27 cellular contexts compared by ENCODE assay signal in the genomic region with DNA sequence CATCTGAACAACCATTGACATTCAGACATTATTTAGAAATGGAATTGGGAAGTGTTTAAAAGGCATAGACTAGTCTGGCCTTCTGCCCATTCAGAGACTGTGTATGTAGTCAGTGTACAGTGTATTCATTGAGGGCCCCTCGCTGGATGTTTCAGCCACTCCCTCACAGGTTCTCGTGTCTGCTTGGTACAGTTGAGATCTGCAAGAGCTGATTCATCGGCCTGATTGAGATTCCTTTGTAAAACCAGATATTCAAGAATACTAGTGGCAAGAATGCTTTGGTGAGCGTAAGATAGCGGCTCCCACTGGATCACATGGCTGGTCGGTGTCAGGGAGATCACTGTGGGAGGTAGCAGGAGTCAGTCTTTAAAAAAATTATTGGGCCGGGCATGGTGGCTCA.
DNase-seq lines count a peak whose midpoint lies in the region; ATAC-seq and TF ChIP-seq lines count a peak whose summit lies in the region.
"Had no signal": no experiment of that assay in that cellular context is flagged by ENCODE, and none has a peak within 500 bp of the region (broad histone marks: within the 10 kb centered on the region; RNA-seq: fewer than 3 reads in every experiment).

No MANE protein-coding gene starts in this region.

- no peak overlapping the region for H3K4me3 ChIP-seq in AG04450 (ENCODE audit: low read depth, low read length)
- H3K4me3 ChIP-seq in SJSA1, result no peak overlapping the region
- no peak overlapping the region for H3K4me3 ChIP-seq in endodermal cell (ENCODE audit: low read length)
- H3K4me3 ChIP-seq: dorsolateral prefrontal cortex, gastroesophageal sphincter, psoas muscle, upper lobe of left lung had no signal

- H3K27ac ChIP-seq in AG04450 (ENCODE audit: low read depth, low read length) (no peak overlapping the region), SJSA1 (peak overlapping the region; percentile 46), endodermal cell (ENCODE audit: low read depth, low read length) (no peak overlapping the region), caudate nucleus (ENCODE audit: low read depth, low read length) (no peak overlapping the region)
- H3K27ac ChIP-seq: dorsolateral prefrontal cortex, gastroesophageal sphincter, psoas muscle, upper lobe of left lung had no signal

- H3K27me3 Mint-ChIP-seq in endodermal cell (ENCODE audit: insufficient read depth) (no peaks in the 10 kb centered on the region), HFFc6 (ENCODE audit: insufficient read depth) (no peaks in the 10 kb centered on the region; the same call in none of the 2 replicates), T-helper 17 cell (no peaks in the 10 kb centered on the region)
- H3K27me3 Mint-ChIP-seq: activated CD4-positive, alpha-beta T cell treated with anti-CD3 and anti-CD28 coated beads, Interleukin-2, amount 10 ng/mL, durations not matched to agents 7 days and 5 days; stimulated activated naive CD8-positive, alpha-beta T cell treated with anti-CD3 and anti-CD28 coated beads, Interleukin-15, Interleukin-2, amounts not matched to agents 100 ng/mL and 50 ng/mL, for 24 hours; T-cell had no signal

- no peak overlapping the region for H3K9ac ChIP-seq in endodermal cell (ENCODE audit: extremely low read depth, low read length, poor library complexity, severe bottlenecking)

- peaks cover 40% of the 10 kb centered on the region for H3K4me1 ChIP-seq in SJSA1 (replicated peaks)
- H3K4me1 ChIP-seq in endodermal cell (ENCODE audit: control insufficient read depth, insufficient read depth, low read length), result peaks cover 25% of the 10 kb centered on the region

- peak overlapping the region; percentile 62 for H3K27ac Mint-ChIP-seq in endodermal cell
- no peak overlapping the region for H3K27ac Mint-ChIP-seq in HFFc6
- H3K27ac Mint-ChIP-seq in T-helper 17 cell, result no peak overlapping the region
- H3K27ac Mint-ChIP-seq: activated CD4-positive, alpha-beta T cell treated with anti-CD3 and anti-CD28 coated beads, Interleukin-2, amount 10 ng/mL, durations not matched to agents 7 days and 5 days; activated T-helper 2 cell treated with anti-CD3 and anti-CD28 coated beads, Interferon-gamma antibody, Interleukin-2, Interleukin-4, amounts not matched to agents 10 μg/mL and 5 μg/mL and 100 μg/mL, durations not matched to agents 14 hours and 24 hours and 36 hours; IgD-negative memory B cell; nephron; stimulated activated naive CD8-positive, alpha-beta T cell treated with anti-CD3 and anti-CD28 coated beads, Interleukin-15, Interleukin-2, amounts not matched to agents 100 ng/mL and 50 ng/mL, for 24 hours; T-cell had no signal

- H3K9me3 Mint-ChIP-seq in endodermal cell (no peaks in the 10 kb centered on the region), HFFc6 (no peaks in the 10 kb centered on the region)
- H3K9me3 Mint-ChIP-seq: activated CD4-positive, alpha-beta T cell treated with anti-CD3 and anti-CD28 coated beads, Interleukin-2, amount 10 ng/mL, durations not matched to agents 7 days and 5 days; activated T-helper 2 cell treated with anti-CD3 and anti-CD28 coated beads, Interferon-gamma antibody, Interleukin-2, Interleukin-4, amounts not matched to agents 10 μg/mL and 5 μg/mL and 100 μg/mL, durations not matched to agents 14 hours and 24 hours and 36 hours; IgD-negative memory B cell; nephron; stimulated activated naive CD8-positive, alpha-beta T cell treated with anti-CD3 and anti-CD28 coated beads, Interleukin-15, Interleukin-2, amounts not matched to agents 100 ng/mL and 50 ng/mL, for 24 hours; T-cell had no signal

- WGBS in endodermal cell (ENCODE audit: insufficient coverage in 1 of 2, insufficient read length in 1 of 2), 2 experiments, result 98% methylated on average over 7 of the region's 7 CpGs

- TF ChIP-seq CTCF in AG04450 (IDR thresholded peaks at IDR 0.05; ENCODE audit: low read depth, low read length) (peak; percentile 9; the same call in 1 of the 2 replicates), endodermal cell (conservative IDR thresholded peaks at IDR 0.05) (no peak), HFFc6 (IDR thresholded peaks at IDR 0.05) (no peak)

- H3K4me1 Mint-ChIP-seq in endodermal cell (peaks cover 44% of the 10 kb centered on the region), HFFc6 (ENCODE audit: low read depth) (peaks cover 35% of the 10 kb centered on the region), T-helper 17 cell (no peaks in the 10 kb centered on the region)
- H3K4me1 Mint-ChIP-seq: activated CD4-positive, alpha-beta T cell treated with anti-CD3 and anti-CD28 coated beads, Interleukin-2, amount 10 ng/mL, durations not matched to agents 7 days and 5 days; IgD-negative memory B cell; T-cell had no signal

- CTCF ChIA-PET in AG04450 (lab: Charles Lee), result no interaction called here

- ATAC-seq in T-helper 17 cell, result no peak
- ATAC-seq: gastroesophageal sphincter, psoas muscle, T-cell had no signal

- POLR2A ChIA-PET in AG04450 (lab: Yijun Ruan, JAX), result interaction anchor here (0.9 to 1.1 kb wide), 2 partner anchors 17 to 110 kb away, joined by 4 to 5 read pairs; no protein-coding TSS in a partner anchor

- no peaks in the 10 kb centered on the region for H3K9me3 ChIP-seq in AG04450 (ENCODE audit: control insufficient read depth, insufficient read depth, low read length)
- no peaks in the 10 kb centered on the region for H3K9me3 ChIP-seq in SJSA1 (replicated peaks)
- H3K9me3 ChIP-seq in endodermal cell (ENCODE audit: control insufficient read depth, low read length), result no peaks in the 10 kb centered on the region
- no peaks in the 10 kb centered on the region for H3K9me3 ChIP-seq in T-helper 17 cell (ENCODE audit: control insufficient read depth, low read length, poor library complexity, severe bottlenecking)
- H3K9me3 ChIP-seq: gastroesophageal sphincter, psoas muscle, upper lobe of left lung had no signal

- H3K36me3 Mint-ChIP-seq in endodermal cell (ENCODE audit: low read depth), result peaks cover 46% of the 10 kb centered on the region
- H3K36me3 Mint-ChIP-seq in HFFc6 (ENCODE audit: low read depth), result peaks cover 10% of the 10 kb centered on the region
- no peaks in the 10 kb centered on the region for H3K36me3 Mint-ChIP-seq in T-helper 17 cell (ENCODE audit: low read depth)
- H3K36me3 Mint-ChIP-seq: IgD-negative memory B cell had no signal

- peaks cover 11% of the 10 kb centered on the region for H3K36me3 ChIP-seq in SJSA1
- peaks cover 58% of the 10 kb centered on the region for H3K36me3 ChIP-seq in endodermal cell (ENCODE audit: control insufficient read depth, insufficient read depth, low read length)

- no peaks in the 10 kb centered on the region for H3K27me3 ChIP-seq in AG04450 (ENCODE audit: control insufficient read depth, insufficient read depth, low read length)
- H3K27me3 ChIP-seq in SJSA1 (replicated peaks), result no peaks in the 10 kb centered on the region
- no peaks in the 10 kb centered on the region for H3K27me3 ChIP-seq in endodermal cell (ENCODE audit: control insufficient read depth, insufficient read depth, low read length, poor library complexity, severe bottlenecking)
- H3K27me3 ChIP-seq: dorsolateral prefrontal cortex, gastroesophageal sphincter, upper lobe of left lung had no signal

- H3K4me3 Mint-ChIP-seq in endodermal cell (no peak overlapping the region), HFFc6 (no peak overlapping the region), T-helper 17 cell (no peak overlapping the region)
- H3K4me3 Mint-ChIP-seq: activated CD4-positive, alpha-beta T cell treated with anti-CD3 and anti-CD28 coated beads, Interleukin-2, amount 10 ng/mL, durations not matched to agents 7 days and 5 days; IgD-negative memory B cell; nephron; stimulated activated naive CD8-positive, alpha-beta T cell treated with anti-CD3 and anti-CD28 coated beads, Interleukin-15, Interleukin-2, amounts not matched to agents 100 ng/mL and 50 ng/mL, for 24 hours; T-cell had no signal

- no peak for DNase-seq in AG04450 (ENCODE audit: low read depth, low spot score)
- peak; percentile 83 to 86 for DNase-seq in SJSA1 (ENCODE audit: low read depth in 1 of 2, low spot score in 2 of 2)
- DNase-seq in endodermal cell, result no peak
- DNase-seq in non-pigmented ciliary epithelial cell (ENCODE audit: low read depth), result peak; percentile 82
- DNase-seq in HFFc6, result no peak
- no peak for DNase-seq in NCI-H2029 (lab: John Stamatoyannopoulos, UW)
- DNase-seq in T-helper 17 cell, result no peak
- DNase-seq in caudate nucleus (lab: John Stamatoyannopoulos, UW), result no peak
- DNase-seq: 8988T; activated CD4-positive, alpha-beta T cell treated with anti-CD3 and anti-CD28 coated beads, Interleukin-2, amount 10 ng/mL, durations not matched to agents 7 days and 5 days; dorsolateral prefrontal cortex; EL; erythroblast; MM.1S; NCI-H146; NCI-H2171 treated with DMSO at 0.1 percent for 48 hours; NCI-H526 treated with DMSO at 0.1 percent for 48 hours; psoas muscle; Right ventricle myocardium superior; stimulated activated CD4-positive, alpha-beta T cell treated with anti-CD3 and anti-CD28 coated beads, Interleukin-4, amount 100 ng/mL, for 1 hour; T-cell; upper lobe of left lung had no signal

Comparison
In these comparisons a context has a peak if more than half of its experiments do, and no peak if none do; other contexts are left out.
1. DNase-seq: peak in SJSA1 (2 of 2) and non-pigmented ciliary epithelial cell (single experiment); none in AG04450 (single experiment), endodermal cell (single experiment), HFFc6 (single experiment), NCI-H2029 (single experiment), T-helper 17 cell (0 of 3) and caudate nucleus (0 of 61).